Comparison of ENCODE assay signal across 15 cellular contexts in genomic region chr14:32244404-32244803, GRCh38. TPM values are rescaled to one million over a fixed set of nuclear protein-coding genes. Genes with fewer than 3 reads are reported as not detected.
DNase-seq lines count a peak whose midpoint lies in the region; ATAC-seq and TF ChIP-seq lines count a peak whose summit lies in the region.
"Had no signal": no experiment of that assay in that cellular context is flagged by ENCODE, and none has a peak within 500 bp of the region (broad histone marks: within the 10 kb centered on the region; RNA-seq: fewer than 3 reads in every experiment).

No MANE protein-coding gene starts in this region.

- H3K4me1 Mint-ChIP-seq in activated CD8-positive, alpha-beta T cell treated with anti-CD3 and anti-CD28 coated beads for 36 hours (ENCODE audit: low read depth), result no peaks in the 10 kb centered on the region
- H3K4me1 Mint-ChIP-seq: activated naive CD4-positive, alpha-beta T cell treated with anti-CD3 and anti-CD28 coated beads, Interleukin-2, amount 10 ng/mL, durations not matched to agents 7 days and 5 days had no signal

- no peak for ATAC-seq in Panc1
- ATAC-seq in HG02588 (IDR thresholded peaks at IDR 0.05; ENCODE audit: unreplicated experiment), result no peak
- no peak for ATAC-seq in activated CD8-positive, alpha-beta T cell treated with anti-CD3 and anti-CD28 coated beads for 36 hours
- ATAC-seq: CD8-positive, alpha-beta T cell; Right ventricle myocardium inferior had no signal

- no peak overlapping the region for H3K27ac ChIP-seq in Panc1 (ENCODE audit: low read length)
- H3K27ac ChIP-seq: HL-60 had no signal

- H3K4me1 ChIP-seq in Panc1 (ENCODE audit: control insufficient read depth, insufficient read depth, low read length), result no peaks in the 10 kb centered on the region

- no peak overlapping the region for H3K27ac Mint-ChIP-seq in activated CD8-positive, alpha-beta T cell treated with anti-CD3 and anti-CD28 coated beads for 36 hours
- H3K27ac Mint-ChIP-seq: activated naive CD4-positive, alpha-beta T cell treated with anti-CD3 and anti-CD28 coated beads, Interleukin-2, amount 10 ng/mL, durations not matched to agents 7 days and 5 days; CD8-positive, alpha-beta T cell had no signal

- no peaks in the 10 kb centered on the region for H3K27me3 ChIP-seq in Panc1 (ENCODE audit: control insufficient read depth, insufficient read depth, low read length)

- POLR2A ChIA-PET in AG04449 (lab: Yijun Ruan, JAX), result no interaction called here
- POLR2A ChIA-PET in GM10248 (lab: Yijun Ruan, JAX), result no interaction called here
- POLR2A ChIA-PET in Panc1 (lab: Charles Lee), result no interaction called here
- POLR2A ChIA-PET in activated CD8-positive, alpha-beta T cell treated with anti-CD3 and anti-CD28 coated beads for 36 hours (lab: Charles Lee), result no interaction called here

- no peak overlapping the region for H3K4me3 ChIP-seq in AG04449 (ENCODE audit: low read depth, low read length)
- no peak overlapping the region for H3K4me3 ChIP-seq in Panc1 (ENCODE audit: low read depth in 2 of 2, low read length in 2 of 2)

- TF ChIP-seq CTCF in AG04449 (IDR thresholded peaks at IDR 0.05; ENCODE audit: insufficient read depth, low read length, missing control alignments), result peak; percentile 37
- TF ChIP-seq CTCF in GM10248 (IDR thresholded peaks at IDR 0.05; ENCODE audit: control extremely low read depth, extremely low read depth, low read depth, missing control alignments), result peak; percentile 28
- peak; percentile 3; the same call in 1 of the 2 replicates for TF ChIP-seq CTCF in Panc1 (IDR thresholded peaks at IDR 0.05)
- no peak for TF ChIP-seq CTCF in activated CD8-positive, alpha-beta T cell treated with anti-CD3 and anti-CD28 coated beads for 36 hours (IDR thresholded peaks at IDR 0.05)

- CTCF ChIA-PET in AG04449 (lab: Yijun Ruan, JAX) (interaction anchor here (1.0 to 7.6 kb wide), 11 partner anchors 8 to 739 kb away, joined by 3 to 58 read pairs (median 4); no protein-coding TSS in a partner anchor), GM10248 (lab: Yijun Ruan, JAX) (interaction anchor here (1.0 to 3.0 kb wide), 3 partner anchors 10 to 318 kb away, joined by 3 to 13 read pairs (median 11); no protein-coding TSS in a partner anchor), Panc1 (lab: Charles Lee) (no interaction called here)
- CTCF ChIA-PET in activated CD8-positive, alpha-beta T cell treated with anti-CD3 and anti-CD28 coated beads for 36 hours (lab: Charles Lee), result interaction anchor here (1.5 to 4.6 kb wide), 2 partner anchors 10 to 168 kb away, joined by 3 to 13 read pairs; no protein-coding TSS in a partner anchor

- H3K9me3 Mint-ChIP-seq in activated CD8-positive, alpha-beta T cell treated with anti-CD3 and anti-CD28 coated beads for 36 hours, result no peaks in the 10 kb centered on the region
- H3K9me3 Mint-ChIP-seq: activated naive CD4-positive, alpha-beta T cell treated with anti-CD3 and anti-CD28 coated beads, Interleukin-2, amount 10 ng/mL, durations not matched to agents 7 days and 5 days; CD8-positive, alpha-beta T cell had no signal

- intact Hi-C loops in Panc1 (cut with micrococcal nuclease; ENCODE audit: unreplicated experiment), result no loop called here
- intact Hi-C loops in activated CD8-positive, alpha-beta T cell treated with anti-CD3 and anti-CD28 coated beads for 36 hours (cut with micrococcal nuclease), result no loop called here

- BruUV-seq in Panc1 (replicated peaks; lab: Mats Ljungman, UMichigan), result no TSS peak

- H3K36me3 ChIP-seq in Panc1 (ENCODE audit: control insufficient read depth, insufficient read depth, low read length), result no peaks in the 10 kb centered on the region

- no peaks in the 10 kb centered on the region for H3K36me3 Mint-ChIP-seq in activated CD8-positive, alpha-beta T cell treated with anti-CD3 and anti-CD28 coated beads for 36 hours (ENCODE audit: low read depth)
- H3K36me3 Mint-ChIP-seq: activated naive CD4-positive, alpha-beta T cell treated with anti-CD3 and anti-CD28 coated beads, Interleukin-2, amount 10 ng/mL, durations not matched to agents 7 days and 5 days; CD8-positive, alpha-beta T cell had no signal

- in situ Hi-C loops in Panc1 (cut with HindIII; ENCODE audit: low pct_unique_long_range_greater_than_20kb, low sequenced_read_pairs), result no loop called here

- no peaks in the 10 kb centered on the region for H3K9me3 ChIP-seq in Panc1 (ENCODE audit: control insufficient read depth, insufficient read depth, low read depth, low read length)

- H3K27me3 Mint-ChIP-seq in activated CD8-positive, alpha-beta T cell treated with anti-CD3 and anti-CD28 coated beads for 36 hours, result peaks cover 3% of the 10 kb centered on the region
- H3K27me3 Mint-ChIP-seq: activated naive CD4-positive, alpha-beta T cell treated with anti-CD3 and anti-CD28 coated beads, Interleukin-2, amount 10 ng/mL, durations not matched to agents 7 days and 5 days had no signal

- no peak overlapping the region for H3K4me3 Mint-ChIP-seq in activated CD8-positive, alpha-beta T cell treated with anti-CD3 and anti-CD28 coated beads for 36 hours
- H3K4me3 Mint-ChIP-seq: activated naive CD4-positive, alpha-beta T cell treated with anti-CD3 and anti-CD28 coated beads, Interleukin-2, amount 10 ng/mL, durations not matched to agents 7 days and 5 days; CD8-positive, alpha-beta T cell had no signal

- no peak for DNase-seq in AG04449 (ENCODE audit: low read depth, low spot score)
- DNase-seq in GM10248 (ENCODE audit: extremely low spot score), result no peak
- DNase-seq in Panc1 (ENCODE audit: low read depth, low spot score), result no peak
- DNase-seq in glomerular visceral epithelial cell (ENCODE audit: extremely low spot score), result peak; percentile 28
- DNase-seq in activated effector memory CD4-positive, alpha-beta T cell treated with anti-CD3 and anti-CD28 coated beads, Interleukin-2, amount 50 U/mL, for 16 hours, result no peak
- no peak for DNase-seq in activated CD8-positive, alpha-beta T cell treated with anti-CD3 and anti-CD28 coated beads for 36 hours
- no peak for DNase-seq in NCI-H2029 treated with DMSO at 0.1 percent for 48 hours (lab: John Stamatoyannopoulos, UW)
- DNase-seq: activated naive CD4-positive, alpha-beta T cell treated with anti-CD3 and anti-CD28 coated beads, Interleukin-2, amount 10 ng/mL, durations not matched to agents 7 days and 5 days; CD8-positive, alpha-beta T cell; NCI-H510A treated with DMSO at 0.1 percent for 48 hours; stimulated activated CD4-positive, alpha-beta T cell treated with anti-CD3 and anti-CD28 coated beads, Interleukin-4, amount 100 ng/mL, for 24 hours; stimulated activated naive CD4-positive, alpha-beta T cell treated with Interleukin-2 at 50 U/mL for 16 hours had no signal

RNA-seq across cellular contexts. Expression of gene RNU6-8, which starts 41.3 kb away (rescaled TPM):
- not detected for total RNA-seq in Panc1 (2021; ENCODE audit: unreplicated experiment)
- not detected for polyA plus RNA-seq in Panc1 (2012; ENCODE audit: insufficient read length)
- total RNA-seq in activated CD8-positive, alpha-beta T cell treated with anti-CD3 and anti-CD28 coated beads for 36 hours, result not detected
- total RNA-seq: CD8-positive, alpha-beta T cell; Right ventricle myocardium inferior had no signal

RNA-seq across cellular contexts. Expression of gene RNU6-7, which starts 42.6 kb away (rescaled TPM):
- not detected for total RNA-seq in Panc1 (2021; ENCODE audit: unreplicated experiment)
- polyA plus RNA-seq in Panc1 (2012; ENCODE audit: insufficient read length), result not detected
- not detected for total RNA-seq in activated CD8-positive, alpha-beta T cell treated with anti-CD3 and anti-CD28 coated beads for 36 hours
- total RNA-seq: CD8-positive, alpha-beta T cell; Right ventricle myocardium inferior had no signal
